8 cellular contexts compared by ENCODE assay signal in genomic region chrY:2887955-2888354, GRCh38. TPM values are rescaled to one million over a fixed set of nuclear protein-coding genes. Genes with fewer than 3 reads are reported as not detected.
DNase-seq lines count a peak whose midpoint lies in the region; ATAC-seq lines count a peak whose summit lies in the region.

No MANE protein-coding gene starts in this region.

- intact Hi-C loops in activated CD4-positive, alpha-beta T cell treated with anti-CD3 and anti-CD28 coated beads, Interleukin-2, amount 10 ng/mL, durations not matched to agents 24 days and 14 days (cut with micrococcal nuclease): loop anchor here (1.0 to 5.0 kb wide), 2 partner anchors 46 kb away; partner anchors contain the start of gene RPS4Y1
- intact Hi-C loops in activated CD4-positive, alpha-beta memory T cell treated with anti-CD3 and anti-CD28 coated beads for 36 hours (cut with micrococcal nuclease): loop anchor here (1.0 to 2.0 kb wide), 4 partner anchors 25 to 48 kb away; partner anchors contain the start of gene RPS4Y1
- intact Hi-C loops in left cardiac atrium (cut with DNase I): no loop called here

- no peak overlapping the region for H3K4me3 ChIP-seq in CD8-positive, alpha-beta memory T cell (ENCODE audit: low read length)

- ATAC-seq in HG02981 (IDR thresholded peaks at IDR 0.05; ENCODE audit: unreplicated experiment) (peak; percentile 70), HG03159 (IDR thresholded peaks at IDR 0.05; ENCODE audit: unreplicated experiment) (no peak), left cardiac atrium (no peak)

- H3K27me3 Mint-ChIP-seq in activated CD4-positive, alpha-beta T cell treated with anti-CD3 and anti-CD28 coated beads, Interleukin-2, amount 10 ng/mL, durations not matched to agents 24 days and 14 days: no peaks in the 10 kb centered on the region
- H3K27me3 Mint-ChIP-seq in activated CD4-positive, alpha-beta memory T cell treated with anti-CD3 and anti-CD28 coated beads for 36 hours: no peaks in the 10 kb centered on the region
- no peaks in the 10 kb centered on the region for H3K27me3 Mint-ChIP-seq in CD8-positive, alpha-beta memory T cell

- peak overlapping the region; percentile 87 for H3K27ac Mint-ChIP-seq in activated CD4-positive, alpha-beta T cell treated with anti-CD3 and anti-CD28 coated beads, Interleukin-2, amount 10 ng/mL, durations not matched to agents 24 days and 14 days
- H3K27ac Mint-ChIP-seq in activated CD4-positive, alpha-beta memory T cell treated with anti-CD3 and anti-CD28 coated beads for 36 hours: peak overlapping the region; percentile 98
- peak overlapping the region in 2 of 8 donors; percentile 63 to 69 for H3K27ac Mint-ChIP-seq in CD8-positive, alpha-beta memory T cell

- no peak overlapping the region for H3K27ac ChIP-seq in CD8-positive, alpha-beta memory T cell (ENCODE audit: low read depth, low read length)

- H3K4me3 Mint-ChIP-seq in activated CD4-positive, alpha-beta T cell treated with anti-CD3 and anti-CD28 coated beads, Interleukin-2, amount 10 ng/mL, durations not matched to agents 24 days and 14 days: peak overlapping the region; percentile 65
- H3K4me3 Mint-ChIP-seq in activated CD4-positive, alpha-beta memory T cell treated with anti-CD3 and anti-CD28 coated beads for 36 hours: peak overlapping the region; percentile 63
- peak overlapping the region in 1 of 7 donors; percentile 53 for H3K4me3 Mint-ChIP-seq in CD8-positive, alpha-beta memory T cell

- H3K4me1 ChIP-seq in CD8-positive, alpha-beta memory T cell (ENCODE audit: insufficient read depth, low read length): peaks cover 10% of the 10 kb centered on the region

- DNase-seq in activated CD4-positive, alpha-beta T cell treated with anti-CD3 and anti-CD28 coated beads, Interleukin-2, amount 10 ng/mL, durations not matched to agents 24 days and 14 days: peak; percentile 61
- DNase-seq in activated CD4-positive, alpha-beta T cell treated with anti-CD3 and anti-CD28 coated beads for 4 hours: no peak
- peak; percentile 54 for DNase-seq in activated CD4-positive, alpha-beta memory T cell treated with anti-CD3 and anti-CD28 coated beads for 36 hours
- peak; percentile 9 for DNase-seq in myocyte (ENCODE audit: low read depth)
- DNase-seq in left cardiac atrium: no peak
- no peak for DNase-seq in CD8-positive, alpha-beta memory T cell

- POLR2A ChIA-PET in activated CD4-positive, alpha-beta memory T cell treated with anti-CD3 and anti-CD28 coated beads for 36 hours (lab: Charles Lee): interaction anchor here (1.0 kb wide), 1 partner anchor 15 kb away, joined by 3 read pairs; no protein-coding TSS in a partner anchor
- POLR2A ChIA-PET in CD8-positive, alpha-beta memory T cell (lab: Charles Lee): no interaction called here

- H3K36me3 ChIP-seq in CD8-positive, alpha-beta memory T cell (ENCODE audit: insufficient read depth, low read length): no peaks in the 10 kb centered on the region

- peaks cover 16% of the 10 kb centered on the region for H3K4me1 Mint-ChIP-seq in activated CD4-positive, alpha-beta T cell treated with anti-CD3 and anti-CD28 coated beads, Interleukin-2, amount 10 ng/mL, durations not matched to agents 24 days and 14 days
- peaks cover 24% of the 10 kb centered on the region for H3K4me1 Mint-ChIP-seq in activated CD4-positive, alpha-beta memory T cell treated with anti-CD3 and anti-CD28 coated beads for 36 hours (ENCODE audit: low read depth)
- peaks cover 0 to 22% (median 0%) of the 10 kb centered on the region in 3 donors for H3K4me1 Mint-ChIP-seq in CD8-positive, alpha-beta memory T cell

- H3K27me3 ChIP-seq in CD8-positive, alpha-beta memory T cell (ENCODE audit: insufficient read depth, low read length, poor library complexity, severe bottlenecking): no peaks in the 10 kb centered on the region

- CTCF ChIA-PET in activated CD4-positive, alpha-beta memory T cell treated with anti-CD3 and anti-CD28 coated beads for 36 hours (lab: Charles Lee): interaction anchor here (1.0 to 1.6 kb wide), 2 partner anchors 45 to 47 kb away, joined by 3 read pairs; partner anchors contain the start of gene ZFY
- CTCF ChIA-PET in CD8-positive, alpha-beta memory T cell (lab: Charles Lee): no interaction called here

- H3K9me3 Mint-ChIP-seq in activated CD4-positive, alpha-beta T cell treated with anti-CD3 and anti-CD28 coated beads, Interleukin-2, amount 10 ng/mL, durations not matched to agents 24 days and 14 days: no peaks in the 10 kb centered on the region
- H3K9me3 Mint-ChIP-seq in activated CD4-positive, alpha-beta memory T cell treated with anti-CD3 and anti-CD28 coated beads for 36 hours: peaks cover 9% of the 10 kb centered on the region
- H3K9me3 Mint-ChIP-seq in CD8-positive, alpha-beta memory T cell: no peaks in the 10 kb centered on the region

- peaks cover 5% of the 10 kb centered on the region for H3K36me3 Mint-ChIP-seq in activated CD4-positive, alpha-beta T cell treated with anti-CD3 and anti-CD28 coated beads, Interleukin-2, amount 10 ng/mL, durations not matched to agents 24 days and 14 days (ENCODE audit: low read depth)
- H3K36me3 Mint-ChIP-seq in activated CD4-positive, alpha-beta memory T cell treated with anti-CD3 and anti-CD28 coated beads for 36 hours: no peaks in the 10 kb centered on the region
- H3K36me3 Mint-ChIP-seq in CD8-positive, alpha-beta memory T cell: no peaks in the 10 kb centered on the region

- no peaks in the 10 kb centered on the region for H3K9me3 ChIP-seq in CD8-positive, alpha-beta memory T cell (ENCODE audit: low read length)

RNA-seq across cellular contexts. Expression of gene RPS4Y1, which starts 46.6 kb away (rescaled TPM):
- 253 and 257 TPM in 2 replicates for total RNA-seq in activated CD4-positive, alpha-beta T cell treated with anti-CD3 and anti-CD28 coated beads, Interleukin-2, amount 10 ng/mL, durations not matched to agents 24 days and 14 days
- total RNA-seq in activated CD4-positive, alpha-beta memory T cell treated with anti-CD3 and anti-CD28 coated beads for 36 hours: 100 to 1,000 TPM; 295 to 302 TPM
- total RNA-seq in myocyte (281 and 297 TPM in 2 replicates), left cardiac atrium (100 to 1,000 TPM in 1 of 2 donors, not detected in 1; 182 TPM)
- 351 TPM for polyA plus RNA-seq in myocyte (2012)
- total RNA-seq in CD8-positive, alpha-beta memory T cell: 100 to 1,000 TPM; 290 to 306 TPM
- not detected for polyA plus RNA-seq in CD8-positive, alpha-beta memory T cell

RNA-seq across cellular contexts. Expression of gene ZFY, which starts 47.2 kb away (rescaled TPM):
- total RNA-seq in activated CD4-positive, alpha-beta T cell treated with anti-CD3 and anti-CD28 coated beads, Interleukin-2, amount 10 ng/mL, durations not matched to agents 24 days and 14 days: 15.9 and 18.4 TPM in 2 replicates
- 10 to 100 TPM; 13.0 to 13.1 TPM for total RNA-seq in activated CD4-positive, alpha-beta memory T cell treated with anti-CD3 and anti-CD28 coated beads for 36 hours
- total RNA-seq in myocyte (17.0 and 17.7 TPM in 2 replicates), left cardiac atrium (10 to 100 TPM in 1 of 2 donors, not detected in 1; 13.6 TPM)
- polyA plus RNA-seq in myocyte (2012): 3.3 TPM
- total RNA-seq in CD8-positive, alpha-beta memory T cell: 10 to 100 TPM; 22.9 to 27.4 TPM
- polyA plus RNA-seq in CD8-positive, alpha-beta memory T cell: not detected

Comparison
In these comparisons a context has a peak if more than half of its experiments do, and no peak if none do; other contexts are left out.
1. DNase-seq: peak in activated CD4-positive, alpha-beta T cell treated with anti-CD3 and anti-CD28 coated beads, Interleukin-2, amount 10 ng/mL, durations not matched to agents 24 days and 14 days (single experiment), activated CD4-positive, alpha-beta memory T cell treated with anti-CD3 and anti-CD28 coated beads for 36 hours (single experiment) and myocyte (single experiment); none in activated CD4-positive, alpha-beta T cell treated with anti-CD3 and anti-CD28 coated beads for 4 hours (0 of 2), left cardiac atrium (single experiment) and CD8-positive, alpha-beta memory T cell (0 of 5).
2. intact Hi-C loops: an anchor here in activated CD4-positive, alpha-beta T cell treated with anti-CD3 and anti-CD28 coated beads, Interleukin-2, amount 10 ng/mL, durations not matched to agents 24 days and 14 days (1.0 to 5.0 kb wide) and activated CD4-positive, alpha-beta memory T cell treated with anti-CD3 and anti-CD28 coated beads for 36 hours (1.0 to 2.0 kb wide); none called in left cardiac atrium.